ENCODE assay signal across 22 cellular contexts in the genomic region with DNA sequence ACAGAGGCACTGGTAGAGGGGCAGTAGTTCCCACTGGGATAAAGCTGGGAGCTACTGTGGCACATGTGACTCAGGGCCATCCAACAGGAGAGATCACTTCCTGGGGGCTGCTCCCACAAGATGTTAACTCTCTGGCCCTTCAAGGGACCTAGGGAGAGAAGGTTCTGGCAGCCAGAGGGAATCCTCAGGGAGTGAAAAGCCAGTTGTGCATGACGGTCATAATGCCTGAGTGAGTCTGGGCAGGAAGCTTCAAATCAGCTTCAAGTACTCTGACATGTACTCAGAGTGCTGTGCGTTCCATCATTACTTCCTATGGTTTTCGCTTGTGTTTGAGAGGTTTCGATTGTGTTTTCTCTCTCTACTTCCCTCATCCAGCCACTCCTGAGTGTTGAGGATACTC.
DNase-seq lines count a peak whose midpoint lies in the region; ATAC-seq, FAIRE-seq and TF ChIP-seq lines count a peak whose summit lies in the region.
"Had no signal": no experiment of that assay in that cellular context is flagged by ENCODE, and none has a peak within 500 bp of the region (broad histone marks: within the 10 kb centered on the region; RNA-seq: fewer than 3 reads in every experiment).

No MANE protein-coding gene starts in this region.

- no peak for FAIRE-seq in urothelium cell line (lab: Jason Lieb, UNC)
- FAIRE-seq: D721Med, GM12891, GM18507 had no signal

- no peak overlapping the region; the same call in 1 of the 2 replicates for H3K4me3 ChIP-seq in BLaER1
- H3K4me3 ChIP-seq in GM23338 = no peak overlapping the region
- H3K4me3 ChIP-seq in neuronal stem cell (ENCODE audit: low read length in 2 of 2) = no peak overlapping the region
- H3K4me3 ChIP-seq in psoas muscle = no peak overlapping the region
- H3K4me3 ChIP-seq: GM23248 had no signal

- WGBS in neuronal stem cell (ENCODE audit: extremely low coverage in 2 of 2, insufficient read length in 2 of 2, insufficient replicate concordance in 1 of 2), 2 donors = no CpG with 5 or more reads among the region's 4 CpGs
- WGBS in psoas muscle, 3 donors = 71 to 72% (median 72%) methylated on average over 4 of the region's 4 CpGs

- no peaks in the 10 kb centered on the region for H3K79me2 ChIP-seq in GM23338 (replicated peaks; ENCODE audit: insufficient read depth)

- H2BK15ac ChIP-seq in neuronal stem cell (ENCODE audit: low read length) = no peak overlapping the region

- H3K9me2 ChIP-seq in GM23338 (ENCODE audit: insufficient read depth) = peaks cover 13% of the 10 kb centered on the region

- no peak overlapping the region for H2BK5ac ChIP-seq in neuronal stem cell (ENCODE audit: low read length)

- no peak for TF ChIP-seq CTCF in GM23338 (conservative IDR thresholded peaks at IDR 0.05; ENCODE audit: low read depth in 2 of 2)
- TF ChIP-seq CTCF in psoas muscle (IDR thresholded peaks at IDR 0.05) = no peak

- no peaks in the 10 kb centered on the region for H3K79me1 ChIP-seq in neuronal stem cell (ENCODE audit: low read depth, low read length)

- H3K9ac ChIP-seq in BLaER1 = no peak overlapping the region
- no peak overlapping the region for H3K9ac ChIP-seq in neuronal stem cell (ENCODE audit: low read depth, low read length, poor library complexity)
- H3K9ac ChIP-seq: GM23248 had no signal

- no peak overlapping the region for H3K14ac ChIP-seq in neuronal stem cell (ENCODE audit: low read length)

- H3K23ac ChIP-seq in neuronal stem cell (ENCODE audit: low read depth, low read length, poor library complexity) = no peak overlapping the region

- H3K18ac ChIP-seq in neuronal stem cell (ENCODE audit: low read length) = peak overlapping the region; percentile 20

- H4K20me1 ChIP-seq in BLaER1 = 0 out of 2 replicates have a peak, but pooled peaks cover 5% of the 10 kb centered on the region
- H4K20me1 ChIP-seq in GM23338 (replicated peaks; ENCODE audit: insufficient read depth) = no peaks in the 10 kb centered on the region

- H3K36me3 ChIP-seq in BLaER1 = no peaks in the 10 kb centered on the region
- H3K36me3 ChIP-seq in GM23338 (ENCODE audit: insufficient read depth) = no peaks in the 10 kb centered on the region
- no peaks in the 10 kb centered on the region for H3K36me3 ChIP-seq in neuronal stem cell (replicated peaks in 1 of 2; ENCODE audit: control insufficient read depth in 2 of 2, insufficient read depth in 2 of 2, low read length in 2 of 2)
- no peaks in the 10 kb centered on the region for H3K36me3 ChIP-seq in psoas muscle (ENCODE audit: insufficient read depth in 1 of 2, low read depth in 1 of 2)

- H2AK5ac ChIP-seq in neuronal stem cell (ENCODE audit: low read depth, low read length) = no peak overlapping the region

- no peak overlapping the region for H3K27ac Mint-ChIP-seq in GM23338
- H3K27ac Mint-ChIP-seq in natural killer cell treated with Interleukin-12 subunit alpha and Interleukin-12 subunit beta and Interleukin-15 and Interleukin-18, amount 100 ng/mL, for 72 hours = no peak overlapping the region
- H3K27ac Mint-ChIP-seq: CD4-positive, CD25-positive, alpha-beta regulatory T cell; CD8-positive, alpha-beta memory T cell; HFFc6 had no signal

- H3K27me3 Mint-ChIP-seq in GM23338 (ENCODE audit: insufficient read depth, low read depth, poor library complexity) = peaks cover 4% of the 10 kb centered on the region
- H3K27me3 Mint-ChIP-seq in natural killer cell treated with Interleukin-12 subunit alpha and Interleukin-12 subunit beta and Interleukin-15 and Interleukin-18, amount 100 ng/mL, for 72 hours = no peaks in the 10 kb centered on the region
- H3K27me3 Mint-ChIP-seq: CD4-positive, CD25-positive, alpha-beta regulatory T cell; CD8-positive, alpha-beta memory T cell had no signal

- no peak overlapping the region for H3K4ac ChIP-seq in neuronal stem cell (ENCODE audit: low read length)

- intact Hi-C loops in psoas muscle (cut with DNase I) = no loop called here

- DNase-seq in GM23338 (ENCODE audit: low spot score) = no peak
- DNase-seq in kidney glomerular epithelial cell (lab: John Stamatoyannopoulos, UW) = peak; percentile 63
- DNase-seq in neuronal stem cell (ENCODE audit: low spot score) = no peak
- no peak for DNase-seq in psoas muscle
- no peak for DNase-seq in natural killer cell treated with Interleukin-12 subunit alpha and Interleukin-12 subunit beta and Interleukin-15 and Interleukin-18, amount 100 ng/mL, for 72 hours (ENCODE audit: low spot score)
- DNase-seq in urothelium cell line (ENCODE audit: low spot score) = no peak
- no peak for DNase-seq in SHP77 (lab: John Stamatoyannopoulos, UW)
- DNase-seq: 8988T; C1 segment of cervical spinal cord; CD4-positive, CD25-positive, alpha-beta regulatory T cell; CD8-positive, alpha-beta memory T cell; COR-L47; DMS79 treated with DMSO at 0.1 percent for 48 hours; GM23248; H7; HFFc6 had no signal

- H3K27me3 ChIP-seq in BLaER1 = no peaks in the 10 kb centered on the region
- no peaks in the 10 kb centered on the region for H3K27me3 ChIP-seq in GM23338 (ENCODE audit: insufficient read depth)
- no peaks in the 10 kb centered on the region for H3K27me3 ChIP-seq in neuronal stem cell (ENCODE audit: control insufficient read depth in 3 of 3, insufficient read depth in 3 of 3, low read depth in 1 of 3, low read length in 3 of 3)
- H3K27me3 ChIP-seq in psoas muscle (ENCODE audit: insufficient read depth in 3 of 3, low read length in 2 of 3) = no peaks in the 10 kb centered on the region

- H4K8ac ChIP-seq in neuronal stem cell (ENCODE audit: low read depth, low read length) = no peak overlapping the region

- H2BK120ac ChIP-seq in neuronal stem cell (ENCODE audit: low read depth, low read length) = no peak overlapping the region

- no peak for ATAC-seq in GM23338
- no peak for ATAC-seq in psoas muscle
- ATAC-seq in natural killer cell treated with Interleukin-12 subunit alpha and Interleukin-12 subunit beta and Interleukin-15 and Interleukin-18, amount 100 ng/mL, for 72 hours = no peak
- ATAC-seq: HCT116 had no signal

- peak overlapping the region; percentile 72 for H3K4me2 ChIP-seq in BLaER1
- no peak overlapping the region for H3K4me2 ChIP-seq in GM23338
- H3K4me2 ChIP-seq in neuronal stem cell (ENCODE audit: insufficient read depth, low read length, poor library complexity, severe bottlenecking) = no peak overlapping the region

- H3K9me3 ChIP-seq in BLaER1 (peaks cover 24% of the 10 kb centered on the region), neuronal stem cell (replicated peaks in 1 of 2; ENCODE audit: control insufficient read depth in 2 of 2, insufficient read depth in 1 of 2, low read depth in 1 of 2, low read length in 2 of 2) (no peaks in the 10 kb centered on the region), psoas muscle (peaks cover 11% of the 10 kb centered on the region)

- no peak overlapping the region for H3K27ac ChIP-seq in BLaER1
- H3K27ac ChIP-seq in GM23338 (ENCODE audit: low read depth) = no peak overlapping the region
- H3K27ac ChIP-seq in neuronal stem cell (replicated peaks; ENCODE audit: low read length) = no peak overlapping the region
- no peak overlapping the region for H3K27ac ChIP-seq in psoas muscle
- H3K27ac ChIP-seq: GM23248, HL-60 had no signal

- no peaks in the 10 kb centered on the region for H3F3A ChIP-seq in GM23338 (replicated peaks; ENCODE audit: low read depth)

- H2AFZ ChIP-seq in GM23338 = 0 out of 2 replicates have a peak overlapping the region, but pooled peaks have one; percentile 78
- no peak overlapping the region for H2AFZ ChIP-seq in neuronal stem cell (ENCODE audit: low read length)
- H2AFZ ChIP-seq: GM23248 had no signal

- peaks cover 29% of the 10 kb centered on the region for H3K4me1 ChIP-seq in BLaER1
- H3K4me1 ChIP-seq in GM23338 (ENCODE audit: insufficient read depth) = no peaks in the 10 kb centered on the region
- H3K4me1 ChIP-seq in neuronal stem cell (ENCODE audit: control insufficient read depth in 2 of 2, insufficient read depth in 1 of 2, low read depth in 1 of 2, low read length in 2 of 2) = no peaks in the 10 kb centered on the region
- H3K4me1 ChIP-seq in psoas muscle = no peaks in the 10 kb centered on the region

- H3K9me3 Mint-ChIP-seq in GM23338 = peaks cover 23% of the 10 kb centered on the region
- peaks cover 22% of the 10 kb centered on the region for H3K9me3 Mint-ChIP-seq in natural killer cell treated with Interleukin-12 subunit alpha and Interleukin-12 subunit beta and Interleukin-15 and Interleukin-18, amount 100 ng/mL, for 72 hours

- H3K4me1 Mint-ChIP-seq in GM23338 = no peaks in the 10 kb centered on the region
- H3K4me1 Mint-ChIP-seq in natural killer cell treated with Interleukin-12 subunit alpha and Interleukin-12 subunit beta and Interleukin-15 and Interleukin-18, amount 100 ng/mL, for 72 hours (ENCODE audit: low read depth in 2 of 2) = no peaks in the 10 kb centered on the region
- H3K4me1 Mint-ChIP-seq: CD4-positive, CD25-positive, alpha-beta regulatory T cell; CD8-positive, alpha-beta memory T cell had no signal

- no peak overlapping the region for H4K91ac ChIP-seq in neuronal stem cell (ENCODE audit: low read depth, low read length, poor library complexity)

- no peak overlapping the region for H2BK12ac ChIP-seq in neuronal stem cell (ENCODE audit: low read length)

- H3K36me3 Mint-ChIP-seq in GM23338 (ENCODE audit: low read depth) = peaks cover 8% of the 10 kb centered on the region; the same call in 2 of the 3 replicates
- peaks cover 9% of the 10 kb centered on the region for H3K36me3 Mint-ChIP-seq in natural killer cell treated with Interleukin-12 subunit alpha and Interleukin-12 subunit beta and Interleukin-15 and Interleukin-18, amount 100 ng/mL, for 72 hours
- H3K36me3 Mint-ChIP-seq: CD4-positive, CD25-positive, alpha-beta regulatory T cell had no signal

- H3K4me3 Mint-ChIP-seq in GM23338 = no peak overlapping the region
- no peak overlapping the region for H3K4me3 Mint-ChIP-seq in natural killer cell treated with Interleukin-12 subunit alpha and Interleukin-12 subunit beta and Interleukin-15 and Interleukin-18, amount 100 ng/mL, for 72 hours
- H3K4me3 Mint-ChIP-seq: CD4-positive, CD25-positive, alpha-beta regulatory T cell; CD8-positive, alpha-beta memory T cell; HFFc6 had no signal
